In genomic region chr2:24959761-24960160, GRCh38 we compare ENCODE assay signal across 23 cellular contexts.
"Had no signal": no experiment of that assay in that cellular context is flagged by ENCODE, and none has a peak within 500 bp of the region (broad histone marks: within the 10 kb centered on the region; RNA-seq: fewer than 3 reads in every experiment).

No MANE protein-coding gene starts in this region.

- H3K4me3 Mint-ChIP-seq: activated CD4-positive, alpha-beta T cell treated with anti-CD3 and anti-CD28 coated beads, Interleukin-2, amount 10 ng/mL, durations not matched to agents 24 days and 14 days; activated naive CD4-positive, alpha-beta T cell treated with anti-CD3 and anti-CD28 coated beads for 36 hours; activated naive CD8-positive, alpha-beta T cell treated with anti-CD3 and anti-CD28 coated beads, Interleukin-2, amount 10 ng/mL, durations not matched to agents 7 days and 5 days; T-helper 2 cell treated with Interferon-gamma antibody and Interleukin-4, amounts not matched to agents 5 μg/mL and 100 μg/mL, for 36 hours had no signal

- H3K27ac Mint-ChIP-seq: activated naive CD4-positive, alpha-beta T cell treated with anti-CD3 and anti-CD28 coated beads for 36 hours; activated naive CD8-positive, alpha-beta T cell treated with anti-CD3 and anti-CD28 coated beads, Interleukin-2, amount 10 ng/mL, durations not matched to agents 7 days and 5 days; T-helper 2 cell treated with Interferon-gamma antibody and Interleukin-4, amounts not matched to agents 5 μg/mL and 100 μg/mL, for 36 hours had no signal

- DNase-seq: activated CD4-positive, alpha-beta T cell treated with anti-CD3 and anti-CD28 coated beads, Interleukin-2, amount 10 ng/mL, durations not matched to agents 24 days and 14 days; activated CD4-positive, alpha-beta T cell treated with anti-CD3 and anti-CD28 coated beads, Interleukin-2, amount 50 U/mL, for 48 hours; activated CD8-positive, alpha-beta memory T cell treated with anti-CD3 and anti-CD28 coated beads, Interleukin-2, amount 50 U/mL, for 4 hours; activated gamma-delta T cell; activated naive CD4-positive, alpha-beta T cell treated with anti-CD3 and anti-CD28 coated beads for 36 hours; activated naive CD8-positive, alpha-beta T cell treated with anti-CD3 and anti-CD28 coated beads, Interleukin-2, amount 10 ng/mL, durations not matched to agents 7 days and 5 days; adrenal gland; anterior cingulate cortex; cerebellar nuclear complex; MG63; MV-4-11; NCI-H1092 treated with DMSO at 0.1 percent for 48 hours; NCI-H1417 treated with DMSO at 0.1 percent for 48 hours; NCI-H1694; NCI-H2029; NCI-H2107; NCI-H2171 treated with DMSO at 0.1 percent for 48 hours; NCI-H226; NCI-H526 treated with DMSO at 0.1 percent for 48 hours; NCI-H82; SIG-M5 had no signal

- H3K27ac ChIP-seq: adrenal gland had no signal

- H3K27me3 Mint-ChIP-seq: activated CD4-positive, alpha-beta T cell treated with anti-CD3 and anti-CD28 coated beads, Interleukin-2, amount 10 ng/mL, durations not matched to agents 24 days and 14 days; activated naive CD8-positive, alpha-beta T cell treated with anti-CD3 and anti-CD28 coated beads, Interleukin-2, amount 10 ng/mL, durations not matched to agents 7 days and 5 days had no signal

- ATAC-seq: activated CD4-positive, CD25-positive, alpha-beta regulatory T cell treated with anti-CD3 and anti-CD28 coated beads, Interleukin-2, amount 50 U/mL, for 24 hours had no signal

- H3K4me1 Mint-ChIP-seq: activated naive CD8-positive, alpha-beta T cell treated with anti-CD3 and anti-CD28 coated beads, Interleukin-2, amount 10 ng/mL, durations not matched to agents 7 days and 5 days had no signal

- H3K27me3 ChIP-seq: adrenal gland, MG63 had no signal

- H3K4me1 ChIP-seq: adrenal gland had no signal

- H3K9me3 ChIP-seq: adrenal gland, MG63 had no signal

- H3K4me3 ChIP-seq: adrenal gland, MG63 had no signal
